In genomic region chrX:9184231-9184630, GRCh38 we compare ENCODE assay signal across 19 cellular contexts.
"Had no signal": no experiment of that assay in that cellular context is flagged by ENCODE, and none has a peak within 500 bp of the region (broad histone marks: within the 10 kb centered on the region; RNA-seq: fewer than 3 reads in every experiment).

No MANE protein-coding gene starts in this region.

- H3K36me3 ChIP-seq: colonic mucosa, heart right ventricle, left ventricle myocardium inferior, spleen, uterus had no signal

- H3K9me3 ChIP-seq: colonic mucosa, uterus had no signal

- H3K27me3 ChIP-seq: colonic mucosa, foreskin keratinocyte, uterus had no signal

- H3K27ac ChIP-seq: colonic mucosa, epithelial cell of prostate, foreskin keratinocyte, heart right ventricle, left ventricle myocardium inferior, spleen, uterus had no signal

- DNase-seq: activated CD4-positive, alpha-beta memory T cell treated with anti-CD3 and anti-CD28 coated beads for 36 hours; activated CD4-positive, alpha-beta T cell treated with anti-CD3 and anti-CD28 coated beads, Interleukin-2, amount 10 ng/mL, durations not matched to agents 24 days and 14 days; activated CD4-positive, CD25-positive, alpha-beta regulatory T cell treated with anti-CD3 and anti-CD28 coated beads, Interleukin-2, amount 50 U/mL, for 72 hours; activated CD8-positive, alpha-beta memory T cell treated with anti-CD3 and anti-CD28 coated beads, Interleukin-2, amount 50 U/mL, for 4 hours; activated naive CD8-positive, alpha-beta T cell treated with anti-CD3 and anti-CD28 coated beads, Interleukin-2, amount 50 U/mL, for 24 hours; activated T-cell treated with anti-CD3 and anti-CD28 coated beads, Interleukin-2, amount 50 U/mL, for 1 hour; colonic mucosa; effector CD8-positive, alpha-beta T cell; foreskin keratinocyte; heart right ventricle; left ventricle myocardium inferior; mesendoderm; right cardiac atrium; spleen; stimulated activated naive CD8-positive, alpha-beta T cell treated with anti-CD3 and anti-CD28 coated beads, Interleukin-15, Interleukin-2, amounts not matched to agents 100 U/mL and 50 U/mL, for 24 hours; T-helper 17 cell; uterus had no signal

- H3K4me1 ChIP-seq: colonic mucosa, foreskin keratinocyte, heart right ventricle, left ventricle myocardium inferior, spleen, uterus had no signal

- H3K4me3 ChIP-seq: colonic mucosa, heart right ventricle, left ventricle myocardium inferior, lung, spleen, uterus had no signal
